ENCODE assay signal across 1 cellular context in the genomic region with DNA sequence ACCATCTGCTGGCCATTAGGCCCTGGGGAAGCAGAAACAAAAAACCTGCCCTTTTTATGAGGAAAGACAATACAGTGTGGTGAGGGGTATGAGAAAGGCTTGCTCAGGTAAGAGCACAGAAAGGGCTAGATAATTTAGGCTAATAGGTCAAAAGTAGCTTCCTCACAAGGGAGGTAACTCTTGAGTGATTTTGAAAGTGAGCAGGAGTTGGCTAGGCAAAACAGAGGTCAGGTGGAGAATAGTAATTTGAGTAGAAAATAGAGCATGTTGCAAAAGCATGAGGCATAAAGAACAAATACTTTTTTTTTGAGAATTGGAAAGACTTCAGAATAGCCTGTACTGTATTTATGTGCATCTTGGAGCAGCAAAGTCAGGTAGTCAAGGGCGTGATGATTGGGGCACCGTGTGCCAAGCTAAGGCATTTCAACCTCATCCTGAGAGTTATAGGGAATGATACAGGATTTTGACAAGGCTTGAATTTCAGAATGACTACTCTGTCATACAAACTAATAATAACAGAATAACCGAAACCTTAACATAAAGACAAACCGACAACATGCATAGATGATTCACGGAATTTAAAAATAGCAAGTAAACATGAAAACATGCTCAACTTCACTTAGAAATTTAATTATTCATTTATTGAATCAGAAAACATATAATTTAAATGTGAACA.
TF ChIP-seq lines count a peak whose summit lies in the region.

No MANE protein-coding gene starts in this region.

TF ChIP-seq in GM12878, 131 proteins besides CTCF, POLR2A, EP300 and RAD21 (continued from another document):
- TF ChIP-seq, protein P1, sequence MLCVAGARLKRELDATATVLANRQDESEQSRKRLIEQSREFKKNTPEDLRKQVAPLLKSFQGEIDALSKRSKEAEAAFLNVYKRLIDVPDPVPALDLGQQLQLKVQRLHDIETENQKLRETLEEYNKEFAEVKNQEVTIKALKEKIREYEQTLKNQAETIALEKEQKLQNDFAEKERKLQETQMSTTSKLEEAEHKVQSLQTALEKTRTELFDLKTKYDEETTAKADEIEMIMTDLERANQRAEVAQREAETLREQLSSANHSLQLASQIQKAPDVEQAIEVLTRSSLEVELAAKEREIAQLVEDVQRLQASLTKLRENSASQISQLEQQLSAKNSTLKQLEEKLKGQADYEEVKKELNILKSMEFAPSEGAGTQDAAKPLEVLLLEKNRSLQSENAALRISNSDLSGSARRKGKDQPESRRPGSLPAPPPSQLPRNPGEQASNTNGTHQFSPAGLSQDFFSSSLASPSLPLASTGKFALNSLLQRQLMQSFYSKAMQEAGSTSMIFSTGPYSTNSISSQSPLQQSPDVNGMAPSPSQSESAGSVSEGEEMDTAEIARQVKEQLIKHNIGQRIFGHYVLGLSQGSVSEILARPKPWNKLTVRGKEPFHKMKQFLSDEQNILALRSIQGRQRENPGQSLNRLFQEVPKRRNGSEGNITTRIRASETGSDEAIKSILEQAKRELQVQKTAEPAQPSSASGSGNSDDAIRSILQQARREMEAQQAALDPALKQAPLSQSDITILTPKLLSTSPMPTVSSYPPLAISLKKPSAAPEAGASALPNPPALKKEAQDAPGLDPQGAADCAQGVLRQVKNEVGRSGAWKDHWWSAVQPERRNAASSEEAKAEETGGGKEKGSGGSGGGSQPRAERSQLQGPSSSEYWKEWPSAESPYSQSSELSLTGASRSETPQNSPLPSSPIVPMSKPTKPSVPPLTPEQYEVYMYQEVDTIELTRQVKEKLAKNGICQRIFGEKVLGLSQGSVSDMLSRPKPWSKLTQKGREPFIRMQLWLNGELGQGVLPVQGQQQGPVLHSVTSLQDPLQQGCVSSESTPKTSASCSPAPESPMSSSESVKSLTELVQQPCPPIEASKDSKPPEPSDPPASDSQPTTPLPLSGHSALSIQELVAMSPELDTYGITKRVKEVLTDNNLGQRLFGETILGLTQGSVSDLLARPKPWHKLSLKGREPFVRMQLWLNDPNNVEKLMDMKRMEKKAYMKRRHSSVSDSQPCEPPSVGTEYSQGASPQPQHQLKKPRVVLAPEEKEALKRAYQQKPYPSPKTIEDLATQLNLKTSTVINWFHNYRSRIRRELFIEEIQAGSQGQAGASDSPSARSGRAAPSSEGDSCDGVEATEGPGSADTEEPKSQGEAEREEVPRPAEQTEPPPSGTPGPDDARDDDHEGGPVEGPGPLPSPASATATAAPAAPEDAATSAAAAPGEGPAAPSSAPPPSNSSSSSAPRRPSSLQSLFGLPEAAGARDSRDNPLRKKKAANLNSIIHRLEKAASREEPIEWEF (IDR thresholded peaks at IDR 0.05; ENCODE audit: insufficient replicate concordance, low read depth, low read length): no peak
- no peak for TF ChIP-seq TCF12 (IDR thresholded peaks at IDR 0.05; ENCODE audit: low read depth, low read length)
- TF ChIP-seq, protein P2, sequence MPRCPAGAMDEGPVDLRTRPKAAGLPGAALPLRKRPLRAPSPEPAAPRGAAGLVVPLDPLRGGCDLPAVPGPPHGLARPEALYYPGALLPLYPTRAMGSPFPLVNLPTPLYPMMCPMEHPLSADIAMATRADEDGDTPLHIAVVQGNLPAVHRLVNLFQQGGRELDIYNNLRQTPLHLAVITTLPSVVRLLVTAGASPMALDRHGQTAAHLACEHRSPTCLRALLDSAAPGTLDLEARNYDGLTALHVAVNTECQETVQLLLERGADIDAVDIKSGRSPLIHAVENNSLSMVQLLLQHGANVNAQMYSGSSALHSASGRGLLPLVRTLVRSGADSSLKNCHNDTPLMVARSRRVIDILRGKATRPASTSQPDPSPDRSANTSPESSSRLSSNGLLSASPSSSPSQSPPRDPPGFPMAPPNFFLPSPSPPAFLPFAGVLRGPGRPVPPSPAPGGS (IDR thresholded peaks at IDR 0.05; ENCODE audit: borderline replicate concordance, insufficient read depth, low read depth, low read length, poor library complexity, severe bottlenecking): no peak
- no peak for TF ChIP-seq FOXK2 (IDR thresholded peaks at IDR 0.05)
- no peak for TF ChIP-seq NBN (IDR thresholded peaks at IDR 0.05)
- no peak for TF ChIP-seq HDGF (IDR thresholded peaks at IDR 0.05)
- peak; percentile 69; the same call in 1 of the 2 replicates for TF ChIP-seq FOXM1 (IDR thresholded peaks at IDR 0.05; ENCODE audit: low read depth, low read length)
- no peak for TF ChIP-seq SPI1 (IDR thresholded peaks at IDR 0.05; ENCODE audit: borderline replicate concordance, insufficient read depth, low read depth, low read length)
- TF ChIP-seq HCFC1 (IDR thresholded peaks at IDR 0.05; ENCODE audit: low read length): no peak
- TF ChIP-seq SIX5 (IDR thresholded peaks at IDR 0.05; ENCODE audit: low read depth, low read length, severe bottlenecking): no peak
- TF ChIP-seq POU2F2 (IDR thresholded peaks at IDR 0.05; ENCODE audit: borderline replicate concordance, low read depth, low read length): peak; percentile 53; the same call in 1 of the 3 replicates
- peak; percentile 23; the same call in 1 of the 2 replicates for TF ChIP-seq CREM (IDR thresholded peaks at IDR 0.05; ENCODE audit: low read depth)
- TF ChIP-seq EED (IDR thresholded peaks at IDR 0.05; ENCODE audit: low read depth): peak; percentile 77
- TF ChIP-seq FOS (IDR thresholded peaks at IDR 0.05; ENCODE audit: borderline replicate concordance, extremely low read depth, insufficient read length): no peak
- TF ChIP-seq MTA2 (IDR thresholded peaks at IDR 0.05; ENCODE audit: low read depth): no peak
- TF ChIP-seq, protein P3, sequence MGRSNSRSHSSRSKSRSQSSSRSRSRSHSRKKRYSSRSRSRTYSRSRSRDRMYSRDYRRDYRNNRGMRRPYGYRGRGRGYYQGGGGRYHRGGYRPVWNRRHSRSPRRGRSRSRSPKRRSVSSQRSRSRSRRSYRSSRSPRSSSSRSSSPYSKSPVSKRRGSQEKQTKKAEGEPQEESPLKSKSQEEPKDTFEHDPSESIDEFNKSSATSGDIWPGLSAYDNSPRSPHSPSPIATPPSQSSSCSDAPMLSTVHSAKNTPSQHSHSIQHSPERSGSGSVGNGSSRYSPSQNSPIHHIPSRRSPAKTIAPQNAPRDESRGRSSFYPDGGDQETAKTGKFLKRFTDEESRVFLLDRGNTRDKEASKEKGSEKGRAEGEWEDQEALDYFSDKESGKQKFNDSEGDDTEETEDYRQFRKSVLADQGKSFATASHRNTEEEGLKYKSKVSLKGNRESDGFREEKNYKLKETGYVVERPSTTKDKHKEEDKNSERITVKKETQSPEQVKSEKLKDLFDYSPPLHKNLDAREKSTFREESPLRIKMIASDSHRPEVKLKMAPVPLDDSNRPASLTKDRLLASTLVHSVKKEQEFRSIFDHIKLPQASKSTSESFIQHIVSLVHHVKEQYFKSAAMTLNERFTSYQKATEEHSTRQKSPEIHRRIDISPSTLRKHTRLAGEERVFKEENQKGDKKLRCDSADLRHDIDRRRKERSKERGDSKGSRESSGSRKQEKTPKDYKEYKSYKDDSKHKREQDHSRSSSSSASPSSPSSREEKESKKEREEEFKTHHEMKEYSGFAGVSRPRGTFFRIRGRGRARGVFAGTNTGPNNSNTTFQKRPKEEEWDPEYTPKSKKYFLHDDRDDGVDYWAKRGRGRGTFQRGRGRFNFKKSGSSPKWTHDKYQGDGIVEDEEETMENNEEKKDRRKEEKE (IDR thresholded peaks at IDR 0.05): no peak
